In the genomic region with DNA sequence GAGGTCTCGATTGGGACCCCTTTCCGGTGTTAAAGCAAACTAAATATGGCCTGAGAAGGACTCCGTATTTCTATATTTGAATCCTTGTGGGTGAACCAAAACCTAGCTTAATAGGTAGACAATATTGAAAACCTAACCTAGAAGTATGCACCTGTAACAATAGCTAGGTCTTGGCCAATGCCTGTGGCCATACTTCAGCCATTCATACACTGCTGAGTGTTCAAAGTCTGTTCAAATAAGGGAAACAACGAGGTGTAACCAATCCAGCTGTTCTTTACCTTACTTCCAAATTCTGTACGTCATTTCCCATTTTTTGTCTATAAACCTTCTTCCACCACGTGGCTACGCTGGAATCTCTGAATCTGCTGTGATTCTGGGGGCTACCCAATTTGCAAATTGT, we compare ENCODE assay signal across 26 cellular contexts. TPM values are rescaled to one million over a fixed set of nuclear protein-coding genes. Genes with fewer than 3 reads are reported as not detected.
DNase-seq lines count a peak whose midpoint lies in the region; ATAC-seq, FAIRE-seq and TF ChIP-seq lines count a peak whose summit lies in the region.
"Had no signal": no experiment of that assay in that cellular context is flagged by ENCODE, and none has a peak within 500 bp of the region (broad histone marks: within the 10 kb centered on the region; RNA-seq: fewer than 3 reads in every experiment).

No MANE protein-coding gene starts in this region.

- 34% methylated on average over 7 of the region's 7 CpGs for WGBS in HepG2 (ENCODE audit: low lambda C conversion rate)
- WGBS in right lobe of liver (ENCODE audit: insufficient coverage, low coverage, low lambda C conversion rate, missing lambda C conversion rate) = 77% methylated on average over 7 of the region's 7 CpGs
- WGBS in mesenchymal stem cell = 86% methylated on average over 7 of the region's 7 CpGs

- TF ChIP-seq EP300 in HepG2 (IDR thresholded peaks at IDR 0.05; ENCODE audit: low read depth in 2 of 2, low read length in 2 of 2) (no peak), HepG2 (CRISPR knock-in tag; IDR thresholded peaks at IDR 0.05; ENCODE audit: borderline replicate concordance) (no peak)

- ATAC-seq in HepG2 (peak; percentile 68), right lobe of liver (no peak), HG03565 (IDR thresholded peaks at IDR 0.05; ENCODE audit: unreplicated experiment) (no peak), HG03095 (IDR thresholded peaks at IDR 0.05; ENCODE audit: unreplicated experiment) (no peak)
- ATAC-seq: A549, GM12878 had no signal

- no peak overlapping the region for H3K18ac ChIP-seq in mesenchymal stem cell (ENCODE audit: low read depth in 1 of 2, low read length in 2 of 2)

- FAIRE-seq in HepG2 (lab: Jason Lieb, UNC) = no peak
- FAIRE-seq: A549, D721Med, GM12878, GM19239, H54 had no signal

- no peaks in the 10 kb centered on the region for H3K27me3 ChIP-seq in HepG2 (ENCODE audit: control insufficient read depth in 1 of 2, insufficient read depth in 2 of 2, low read length in 2 of 2)
- H3K27me3 ChIP-seq in right lobe of liver = no peaks in the 10 kb centered on the region
- H3K27me3 ChIP-seq in mesenchymal stem cell (ENCODE audit: control insufficient read depth in 1 of 2, insufficient read depth in 1 of 2, low read length in 2 of 2) = no peaks in the 10 kb centered on the region
- H3K27me3 ChIP-seq: BE2C; BLaER1 treated with 17β-estradiol and CSF1 and Interleukin-3, amounts not matched to agents 10 nM and 100 nM had no signal

- H3K14ac ChIP-seq in mesenchymal stem cell (ENCODE audit: low read length in 2 of 2) = no peak overlapping the region

- no peak overlapping the region for H2BK12ac ChIP-seq in mesenchymal stem cell (ENCODE audit: low read length in 2 of 2)

- POLR2A ChIA-PET in HepG2 (lab: Yijun Ruan, JAX) = interaction anchor here (0.6 to 1.5 kb wide), 2 partner anchors 10 to 32 kb away, joined by 3 to 4 read pairs; no protein-coding TSS in a partner anchor
- POLR2A ChIA-PET in RWPE1 (lab: Yijun Ruan, JAX; ENCODE audit: low non-redundant PET) = no interaction called here

- H3K79me2 ChIP-seq in HepG2 (ENCODE audit: insufficient read depth, low read length) = no peaks in the 10 kb centered on the region

- no peak for TF ChIP-seq RAD21 in HepG2 (CRISPR knock-in tag; IDR thresholded peaks at IDR 0.05)

- no peak overlapping the region for H2AFZ ChIP-seq in HepG2 (ENCODE audit: low read length)
- H2AFZ ChIP-seq in mesenchymal stem cell (ENCODE audit: low read depth, low read length) = no peak overlapping the region
- H2AFZ ChIP-seq: GM23248 had no signal

- peak overlapping the region; percentile 28 for H2BK15ac ChIP-seq in mesenchymal stem cell (ENCODE audit: low read depth, poor library complexity, severe bottlenecking)

- H4K91ac ChIP-seq in mesenchymal stem cell (ENCODE audit: low read length) = no peak overlapping the region

- intact Hi-C loops in HepG2 (cut with micrococcal nuclease; ENCODE audit: unreplicated experiment) (loop anchor here (10.0 kb wide), 1 partner anchor 56 kb away; no protein-coding TSS in a partner anchor), right lobe of liver (cut with DNase I) (no loop called here)

- H2AK5ac ChIP-seq in mesenchymal stem cell (ENCODE audit: low read length, severe bottlenecking) = no peak overlapping the region

- H2BK120ac ChIP-seq in mesenchymal stem cell (ENCODE audit: low read depth, low read length) = no peak overlapping the region

- H3K9me3 ChIP-seq in HepG2 (ENCODE audit: low read length) (no peaks in the 10 kb centered on the region), right lobe of liver (no peaks in the 10 kb centered on the region), mesenchymal stem cell (ENCODE audit: control insufficient read depth, low read length) (no peaks in the 10 kb centered on the region)
- H3K9me3 ChIP-seq: A549; BE2C; BLaER1 treated with 17β-estradiol and CSF1 and Interleukin-3, amounts not matched to agents 10 nM and 100 nM; HAP-1 had no signal

- H3K4me3 ChIP-seq in HepG2 (replicated peaks in 1 of 3; ENCODE audit: insufficient read depth in 1 of 3, low read depth in 2 of 3, low read length in 3 of 3) = no peak overlapping the region
- no peak overlapping the region for H3K4me3 ChIP-seq in right lobe of liver
- no peak overlapping the region for H3K4me3 ChIP-seq in mesenchymal stem cell (ENCODE audit: insufficient read depth in 1 of 2, low read depth in 1 of 2, low read length in 2 of 2)
- H3K4me3 ChIP-seq: A549; BLaER1 treated with 17β-estradiol and CSF1 and Interleukin-3, amounts not matched to agents 10 nM and 100 nM; GM12878; GM23248; HAP-1 had no signal

- peak; percentile 56 for DNase-seq in HepG2 (ENCODE audit: low spot score)
- no peak for DNase-seq in right lobe of liver
- DNase-seq in RWPE1 (ENCODE audit: low spot score) = no peak
- no peak for DNase-seq in mesenchymal stem cell
- DNase-seq in NCI-H128 (lab: John Stamatoyannopoulos, UW; ENCODE audit: unreplicated experiment) = no peak
- DNase-seq: 8988T; ACHN; AML-193; BE2C; CD4-positive, alpha-beta T cell; CD8-positive, alpha-beta memory T cell; DMS 273 treated with DMSO at 0.1 percent for 48 hours; DMS79; EL; GDM1; GM23248; HFFc6 had no signal

- H4K8ac ChIP-seq in mesenchymal stem cell (ENCODE audit: low read length) = no peak overlapping the region

- TF ChIP-seq CTCF in HepG2 (CRISPR knock-in tag; IDR thresholded peaks at IDR 0.05) (no peak), right lobe of liver (IDR thresholded peaks at IDR 0.05) (no peak), RWPE1 (conservative IDR thresholded peaks at IDR 0.05; ENCODE audit: low read depth) (no peak)

- H3K4me1 ChIP-seq in HepG2 (ENCODE audit: insufficient read depth, low read length) = peaks cover 25% of the 10 kb centered on the region
- peaks cover 0 to 7% (median 2%) of the 10 kb centered on the region in 4 donors for H3K4me1 ChIP-seq in right lobe of liver
- H3K4me1 ChIP-seq in mesenchymal stem cell (ENCODE audit: control insufficient read depth, insufficient read depth, low read depth, low read length) = no peaks in the 10 kb centered on the region
- H3K4me1 ChIP-seq: A549, BE2C had no signal

- no peak overlapping the region for H2BK5ac ChIP-seq in mesenchymal stem cell (ENCODE audit: low read depth, low read length, poor library complexity, severe bottlenecking)

- H3K79me1 ChIP-seq in mesenchymal stem cell (replicated peaks; ENCODE audit: low read length, poor library complexity, severe bottlenecking) = no peaks in the 10 kb centered on the region

- no peak overlapping the region for H3K23ac ChIP-seq in mesenchymal stem cell (ENCODE audit: low read length in 2 of 2)

- H4K20me1 ChIP-seq in HepG2 (ENCODE audit: insufficient read depth, low read length) = no peaks in the 10 kb centered on the region
- H4K20me1 ChIP-seq: BLaER1 treated with 17β-estradiol and CSF1 and Interleukin-3, amounts not matched to agents 10 nM and 100 nM had no signal

- H3K27ac ChIP-seq in HepG2 (ENCODE audit: extremely low read length, insufficient read depth, low read length) (no peak overlapping the region), right lobe of liver (no peak overlapping the region), RWPE1 (peak overlapping the region; percentile 94), mesenchymal stem cell (ENCODE audit: low read length, poor library complexity, severe bottlenecking) (no peak overlapping the region)
- H3K27ac ChIP-seq: A549; BLaER1 treated with 17β-estradiol and CSF1 and Interleukin-3, amounts not matched to agents 10 nM and 100 nM; GM23248 had no signal

- H3K4me2 ChIP-seq in HepG2 (ENCODE audit: low read depth, low read length) = peak overlapping the region; percentile 33
- H3K4me2 ChIP-seq in mesenchymal stem cell (ENCODE audit: low read length, poor library complexity, severe bottlenecking) = no peak overlapping the region
- H3K4me2 ChIP-seq: A549; BLaER1 treated with 17β-estradiol and CSF1 and Interleukin-3, amounts not matched to agents 10 nM and 100 nM had no signal

- no peak overlapping the region for H3K4ac ChIP-seq in mesenchymal stem cell (ENCODE audit: low read depth in 1 of 2, low read length in 2 of 2)

- CTCF ChIA-PET in HepG2 (lab: Yijun Ruan, JAX; ENCODE audit: low intra/inter-chr PET ratio, low total read pairs) (no interaction called here), RWPE1 (lab: Yijun Ruan, JAX) (no interaction called here)

- TF ChIP-seq POLR2A in HepG2 (IDR thresholded peaks at IDR 0.05; ENCODE audit: insufficient read depth in 1 of 2, low read depth in 2 of 2, low read length in 2 of 2) (no peak), right lobe of liver (IDR thresholded peaks at IDR 0.05) (no peak)

- TSS peak; percentile 49 for BruUV-seq in HepG2 (replicated peaks; lab: Mats Ljungman, UMichigan)

- in situ Hi-C loops in HepG2 (cut with HindIII; ENCODE audit: extremely low pct_ligation_motif_present, low pct_unique_long_range_greater_than_20kb) = no loop called here

- no peaks in the 10 kb centered on the region for H3K36me3 ChIP-seq in HepG2 (replicated peaks in 1 of 2; ENCODE audit: control insufficient read depth in 1 of 2, insufficient read depth in 2 of 2, low read length in 2 of 2)
- no peaks in the 10 kb centered on the region for H3K36me3 ChIP-seq in right lobe of liver
- no peaks in the 10 kb centered on the region for H3K36me3 ChIP-seq in mesenchymal stem cell (ENCODE audit: control insufficient read depth in 1 of 2, insufficient read depth in 2 of 2, low read depth in 1 of 2, low read length in 2 of 2)
- H3K36me3 ChIP-seq: BE2C; BLaER1 treated with 17β-estradiol and CSF1 and Interleukin-3, amounts not matched to agents 10 nM and 100 nM; HAP-1 had no signal

- H3K9ac ChIP-seq in HepG2 (ENCODE audit: insufficient read depth, low read depth, low read length) (no peak overlapping the region), mesenchymal stem cell (ENCODE audit: low read length) (no peak overlapping the region)
- H3K9ac ChIP-seq: BLaER1 treated with 17β-estradiol and CSF1 and Interleukin-3, amounts not matched to agents 10 nM and 100 nM; GM23248 had no signal

RNA-seq across cellular contexts. Expression of gene HELZ, which starts 34.1 kb away (rescaled TPM):
- total RNA-seq in HepG2 (2016; rRNA removed; fragmentation: Illumina TruSeq; extraction: Trizol) (52.4 and 93.1 TPM in 2 replicates), right lobe of liver (10 to 100 TPM; 24.2 to 33.6 (median 30.9) TPM)
- 12.4 and 14.0 TPM in 2 replicates for total RNA-seq in HepG2 (2016; cell fraction: cytosol; rRNA removed; fragmentation: Illumina TruSeq; extraction: Trizol; ENCODE audit: low read depth)
- total RNA-seq in HepG2 (2016; cell fraction: insoluble cytoplasmic fraction; rRNA removed; fragmentation: Illumina TruSeq; extraction: Trizol) = 47.7 and 84.1 TPM in 2 replicates
- total RNA-seq in HepG2 (2016; cell fraction: membrane; rRNA removed; fragmentation: Illumina TruSeq; extraction: Trizol) = 34.8 and 42.7 TPM in 2 replicates
- total RNA-seq in HepG2 (2016; cell fraction: nucleus; rRNA removed; fragmentation: Illumina TruSeq; extraction: Trizol) = 127 and 142 TPM in 2 replicates
- polyA plus RNA-seq in HepG2 (2011; rRNA removed) = 27.8 and 35.3 TPM in 2 replicates
- polyA plus RNA-seq in HepG2 (2011; cell fraction: cytosol; rRNA removed) = 13.6 and 17.7 TPM in 2 replicates
- 58.4 and 59.3 TPM in 2 replicates for polyA plus RNA-seq in HepG2 (2011; cell fraction: nucleus; rRNA removed)
- polyA plus RNA-seq in HepG2 (2012) = 20.6 and 33.4 TPM in 2 replicates
- 2.6 and 3.3 TPM in 2 replicates for polyA plus RNA-seq in HepG2 (2016; cell fraction: cytosol; fragmentation: Illumina TruSeq; extraction: Trizol; ENCODE audit: low read depth)
- 17.4 and 19.8 TPM in 2 replicates for polyA plus RNA-seq in HepG2 (2016; cell fraction: insoluble cytoplasmic fraction; fragmentation: Illumina TruSeq; extraction: Trizol; ENCODE audit: low read depth)
- 3.9 and 4.9 TPM in 2 replicates for polyA plus RNA-seq in HepG2 (2016; cell fraction: membrane; fragmentation: Illumina TruSeq; extraction: Trizol; ENCODE audit: low read depth)
- 40.2 and 45.2 TPM in 2 replicates for polyA plus RNA-seq in HepG2 (2016; cell fraction: nucleus; fragmentation: Illumina TruSeq; extraction: Trizol; ENCODE audit: insufficient read depth, low read depth)
- polyA minus RNA-seq in HepG2 (2011; rRNA and poly(A)+ RNA removed; ENCODE audit: low replicate concordance) = 32.9 and 69.3 TPM in 2 replicates
- polyA minus RNA-seq in HepG2 (2011; cell fraction: cytosol; rRNA and poly(A)+ RNA removed) = 55.2 and 63.0 TPM in 2 replicates
- 495 and 542 TPM in 2 replicates for polyA minus RNA-seq in HepG2 (2011; cell fraction: nucleus; rRNA and poly(A)+ RNA removed)
- polyA plus RNA-seq in mesenchymal stem cell (2013, experiment 1 of 2) = 12.8 TPM
- polyA plus RNA-seq in mesenchymal stem cell (2013, experiment 2 of 2) = 12.1 TPM
